ENCODE assay signal across 8 cellular contexts in the genomic region with DNA sequence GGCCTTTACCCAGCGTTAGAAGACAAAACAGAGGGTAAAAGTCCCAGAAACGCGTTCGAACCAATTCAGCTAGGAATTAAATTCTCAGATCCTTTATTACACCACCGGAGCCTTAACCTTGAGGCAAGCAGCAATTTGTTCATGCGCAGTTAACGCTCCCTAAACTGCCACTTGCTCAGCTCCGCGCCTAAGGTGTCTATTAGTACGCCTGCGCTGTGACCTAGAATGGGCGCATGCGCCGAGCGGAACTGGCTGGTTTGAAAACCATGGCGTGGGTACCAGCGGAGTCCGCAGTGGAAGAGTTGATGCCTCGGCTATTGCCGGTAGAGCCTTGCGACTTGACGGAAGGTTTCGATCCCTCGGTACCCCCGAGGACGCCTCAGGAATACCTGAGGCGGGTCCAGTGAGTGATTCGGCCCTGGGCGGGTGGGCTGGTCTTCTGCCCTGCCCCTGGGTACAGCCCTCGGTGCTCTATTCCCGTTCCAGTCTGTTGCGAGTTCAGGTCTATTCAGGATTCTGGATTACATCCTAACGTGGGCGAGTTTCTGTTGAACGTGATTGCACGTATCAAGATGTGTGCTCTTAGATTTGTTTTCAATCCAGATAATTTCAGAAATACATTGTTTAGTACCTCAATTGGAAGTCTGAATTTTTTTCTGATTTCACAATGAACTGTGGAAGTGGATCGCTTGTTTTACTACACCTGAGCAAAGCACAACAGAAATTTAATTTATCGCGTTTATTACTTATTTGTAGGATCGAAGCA. TPM values are rescaled to one million over a fixed set of nuclear protein-coding genes. Genes with fewer than 3 reads are reported as not detected.
DNase-seq lines count a peak whose midpoint lies in the region; ATAC-seq, FAIRE-seq and TF ChIP-seq lines count a peak whose summit lies in the region.

A gene with protein sequence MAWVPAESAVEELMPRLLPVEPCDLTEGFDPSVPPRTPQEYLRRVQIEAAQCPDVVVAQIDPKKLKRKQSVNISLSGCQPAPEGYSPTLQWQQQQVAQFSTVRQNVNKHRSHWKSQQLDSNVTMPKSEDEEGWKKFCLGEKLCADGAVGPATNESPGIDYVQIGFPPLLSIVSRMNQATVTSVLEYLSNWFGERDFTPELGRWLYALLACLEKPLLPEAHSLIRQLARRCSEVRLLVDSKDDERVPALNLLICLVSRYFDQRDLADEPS (plus strand): TSS at position 251 of the 766 bp plus-strand sequence. CDS start 16 bp downstream, at position 267.

- H3K4me3 ChIP-seq in heart right ventricle (peak within 1 kb of the TSS; percentile 57 to 91 (median 74)), upper lobe of left lung (peak within 1 kb of the TSS; percentile 72 to 81 (median 76))

- no peak for TF ChIP-seq CTCF in heart right ventricle (IDR thresholded peaks at IDR 0.05)
- TF ChIP-seq CTCF in upper lobe of left lung (IDR thresholded peaks at IDR 0.05) = no peak

- peak; percentile 70 for DNase-seq in GM12892 (ENCODE audit: insufficient read length)
- DNase-seq in NCI-H146 (lab: John Stamatoyannopoulos, UW) = peak; percentile 96
- peak; percentile 85 to 95 (median 88) for DNase-seq in T-helper 1 cell
- DNase-seq in amniotic epithelial cell (ENCODE audit: low read depth) = peak; percentile 90
- DNase-seq in heart right ventricle = peak; percentile 92 to 93
- DNase-seq in posterior cingulate gyrus = peak; percentile 89 to 99 (median 92)
- DNase-seq in upper lobe of left lung = peak; percentile 94 to 96

- ATAC-seq in HG02852 (IDR thresholded peaks at IDR 0.05; ENCODE audit: unreplicated experiment) = peak; percentile 87
- ATAC-seq in heart right ventricle = peak; percentile 99 to 100 (median 100)
- ATAC-seq in upper lobe of left lung (ENCODE audit: low FRiP score in 2 of 2) = peak; percentile 98 to 100

- peak; percentile 79 for TF ChIP-seq POLR2A in GM12892 (IDR thresholded peaks at IDR 0.05; ENCODE audit: low read depth, low read length)
- TF ChIP-seq POLR2A in upper lobe of left lung (IDR thresholded peaks at IDR 0.05) = peak in 2 of 4 donors; percentile 10 to 63

- peak; percentile 99 for FAIRE-seq in GM12892 (lab: Jason Lieb, UNC)

- H3K9me3 ChIP-seq in heart right ventricle (no peaks in the 10 kb centered on the region), upper lobe of left lung (no peaks in the 10 kb centered on the region)

- H3K27ac ChIP-seq in heart right ventricle (peak within 1 kb of the TSS in 9 of 10 donors; percentile 51 to 87 (median 77)), upper lobe of left lung (peak within 1 kb of the TSS; percentile 55 to 90 (median 74))

- H3K4me1 ChIP-seq in heart right ventricle = peaks cover 0 to 19% (median 13%) of the 10 kb centered on the region in 9 donors
- peaks cover 8 to 18% (median 11%) of the 10 kb centered on the region in 4 donors for H3K4me1 ChIP-seq in upper lobe of left lung

- TF ChIP-seq EP300 in upper lobe of left lung (IDR thresholded peaks at IDR 0.05) = no peak

- H3K36me3 ChIP-seq in heart right ventricle (peaks cover 0 to 33% (median 12%) of the 10 kb centered on the region in 9 donors), upper lobe of left lung (peaks cover 0 to 16% (median 5%) of the 10 kb centered on the region in 4 donors)

- 1% methylated on average over 40 of the region's 40 CpGs for WGBS in heart right ventricle, 2 donors
- WGBS in upper lobe of left lung, 2 donors = 2% methylated on average over 22 to 37 of the region's 40 CpGs

- H3K27me3 ChIP-seq in heart right ventricle = no peaks in the 10 kb centered on the region
- H3K27me3 ChIP-seq in upper lobe of left lung = no peaks in the 10 kb centered on the region

- intact Hi-C loops in heart right ventricle (cut with DNase I) (loop anchor here in 4 of 10 donors (5.0 to 10.0 kb wide), 4 partner anchors 58 to 251 kb away; a partner anchor contains a TSS), posterior cingulate gyrus (cut with DNase I) (loop anchor here (2.0 to 5.0 kb wide), 2 partner anchors 61 to 153 kb away; a partner anchor contains a TSS)

RNA-seq across cellular contexts. Expression of the gene that starts here (rescaled TPM):
- polyA plus RNA-seq in GM12892 (2012; ENCODE audit: missing spikeins) = 28.5 TPM
- 1 to 10 TPM; 5.6 to 9.7 (median 7.9) TPM for total RNA-seq in heart right ventricle
- 10 to 100 TPM in 1 of 2 donors, 1 to 10 TPM in 1; 6.4 to 13.1 TPM for polyA plus RNA-seq in heart right ventricle
- 10 to 100 TPM in 3 of 6 donors, 1 to 10 TPM in 3; 8.1 to 26.1 (median 12.8) TPM for total RNA-seq in upper lobe of left lung

Comparison
In these comparisons a context has a peak if more than half of its experiments do, and no peak if none do; other contexts are left out.
1. Peak in every context shown above with its lines: DNase-seq, ATAC-seq, H3K4me3 ChIP-seq and H3K27ac ChIP-seq.